ENCODE assay signal across 8 cellular contexts in genomic region chr7:25856056-25856780, GRCh38.
A peak's percentile ranks its signal among the peaks of the same experiment; 100 is the strongest.
DNase-seq lines count a peak whose midpoint lies in the region; ATAC-seq, FAIRE-seq and TF ChIP-seq lines count a peak whose summit lies in the region.

No MANE protein-coding gene starts in this region.

- ATAC-seq in GM19395 (IDR thresholded peaks at IDR 0.05; ENCODE audit: unreplicated experiment) (peak; percentile 2), gastrocnemius medialis (peak in 1 of 2 donors; percentile 17), HG03520 (IDR thresholded peaks at IDR 0.05; ENCODE audit: unreplicated experiment) (no peak)

- peak overlapping the region; percentile 84 for H3K4me2 ChIP-seq in endothelial cell of umbilical vein (ENCODE audit: insufficient read depth, low read length)

- peak overlapping the region; percentile 34 for H2AFZ ChIP-seq in endothelial cell of umbilical vein (ENCODE audit: low read depth, low read length)

- POLR2A ChIA-PET in endothelial cell of umbilical vein (lab: Charles Lee) = no interaction called here

- no peaks in the 10 kb centered on the region for H3K36me3 ChIP-seq in endothelial cell of umbilical vein (ENCODE audit: control insufficient read depth in 2 of 2, extremely low read depth in 1 of 2, insufficient read depth in 2 of 2, low read length in 2 of 2)
- no peaks in the 10 kb centered on the region for H3K36me3 ChIP-seq in gastrocnemius medialis

- TF ChIP-seq CTCF in endothelial cell of umbilical vein (IDR thresholded peaks at IDR 0.05; ENCODE audit: extremely low read depth in 1 of 2, insufficient read depth in 1 of 2, low read depth in 1 of 2, low read length in 2 of 2) (no peak), gastrocnemius medialis (IDR thresholded peaks at IDR 0.05 in 4 of 5, conservative IDR thresholded peaks at IDR 0.05 in 1 of 5) (no peak)

- H3K9me1 ChIP-seq in endothelial cell of umbilical vein (replicated peaks; ENCODE audit: control insufficient read depth, extremely low read depth, insufficient read depth, low read length) = no peaks in the 10 kb centered on the region

- TSS peak; percentile 87 for BruUV-seq in endothelial cell of umbilical vein (replicated peaks; lab: Mats Ljungman, UMichigan)

- CTCF ChIA-PET in endothelial cell of umbilical vein (lab: Charles Lee) = interaction anchor here (0.7 to 1.3 kb wide), 4 partner anchors 342 to 639 kb away, joined by 3 to 4 read pairs (median 3); no protein-coding TSS in a partner anchor

- in situ Hi-C loops in gastrocnemius medialis (cut with MboI; ENCODE audit: low sequenced_read_pairs in 4 of 4) (loop anchor here in 3 of 4 donors (5.0 to 25.0 kb wide), 9 partner anchors 281 to 1329 kb away; partner anchors contain the start of genes SKAP2 (in 2 of the 3), HOXA10 (in 1 of the 3), HOXA11 (in 1 of the 3) and HOXA9 (in 1 of the 3)), G401 (cut with HindIII; ENCODE audit: low sequenced_read_pairs) (no loop called here)

- no peaks in the 10 kb centered on the region for H4K20me1 ChIP-seq in endothelial cell of umbilical vein (replicated peaks; ENCODE audit: control insufficient read depth, extremely low read depth, insufficient read depth, low read length)

- no peak for TF ChIP-seq POLR2A in endothelial cell of umbilical vein (IDR thresholded peaks at IDR 0.05; ENCODE audit: low read depth, low read length)
- no peak for TF ChIP-seq POLR2A in gastrocnemius medialis (IDR thresholded peaks at IDR 0.05)

- FAIRE-seq in endothelial cell of umbilical vein (lab: Jason Lieb, UNC) = peak; percentile 62

- intact Hi-C loops in endothelial cell of umbilical vein (cut with micrococcal nuclease) (loop anchor here (1.0 to 5.0 kb wide), 4 partner anchors 1240 to 1331 kb away; partner anchors contain the start of genes HOXA11 and HOXA5), gastrocnemius medialis (cut with DNase I; ENCODE audit: low total_unique reads) (loop anchor here (2.0 to 10.0 kb wide), 2 partner anchors 345 to 731 kb away; partner anchors contain the start of genes CBX3, CYCS and HNRNPA2B1)

- H3K9ac ChIP-seq in endothelial cell of umbilical vein (replicated peaks; ENCODE audit: extremely low read depth, insufficient read depth, low read length) = peak overlapping the region; percentile 67

- H3K27ac ChIP-seq in endothelial cell of umbilical vein (ENCODE audit: insufficient read depth, low read depth, low read length) = peak overlapping the region; percentile 59
- peak overlapping the region; percentile 94 to 95 (median 94) for H3K27ac ChIP-seq in gastrocnemius medialis

- no peaks in the 10 kb centered on the region for H3K9me3 ChIP-seq in endothelial cell of umbilical vein (replicated peaks; ENCODE audit: control insufficient read depth, insufficient read depth, low read length)
- no peaks in the 10 kb centered on the region for H3K9me3 ChIP-seq in gastrocnemius medialis

- dilution Hi-C loops in endothelial cell of umbilical vein (cut with MboI; ENCODE audit: extremely low pct_ligation_motif_present, low sequenced_read_pairs) = no loop called here

- peak overlapping the region; percentile 31 to 65 (median 60) for H3K4me3 ChIP-seq in endothelial cell of umbilical vein (replicated peaks in 1 of 3; ENCODE audit: insufficient read depth in 1 of 3, low read depth in 1 of 3, low read length in 3 of 3)
- H3K4me3 ChIP-seq in gastrocnemius medialis = peak overlapping the region; percentile 43 to 65 (median 61)

- DNase-seq in NCI-H2227 treated with DMSO at 0.1 percent for 48 hours (lab: John Stamatoyannopoulos, UW) (peak; percentile 84), endothelial cell of umbilical vein (ENCODE audit: low read depth, low spot score) (no peak), gastrocnemius medialis (peak in 1 of 2 donors; percentile 33), G401 (ENCODE audit: low spot score) (no peak), AG08395 (ENCODE audit: low spot score) (no peak)
- DNase-seq in activated CD4-positive, alpha-beta T cell treated with anti-CD3 and anti-CD28 coated beads for 48 hours = no peak

- peaks cover 40 to 44% of the 10 kb centered on the region in 2 experiments for H3K27me3 ChIP-seq in endothelial cell of umbilical vein (ENCODE audit: control insufficient read depth in 2 of 2, insufficient read depth in 2 of 2, low read length in 2 of 2)
- H3K27me3 ChIP-seq in gastrocnemius medialis = peaks cover 0 to 12% (median 8%) of the 10 kb centered on the region in 3 donors

- H3K79me2 ChIP-seq in endothelial cell of umbilical vein (ENCODE audit: control insufficient read depth, insufficient read depth, low read length) = no peaks in the 10 kb centered on the region

- H3K4me1 ChIP-seq in endothelial cell of umbilical vein (ENCODE audit: control insufficient read depth, extremely low read depth, insufficient read depth, low read length) (peaks cover 18% of the 10 kb centered on the region), gastrocnemius medialis (peaks cover 18% of the 10 kb centered on the region in 2 donors)

TF ChIP-seq in endothelial cell of umbilical vein, 7 proteins besides CTCF, POLR2A, EP300 and RAD21:
- TF ChIP-seq POLR2AphosphoS5 (IDR thresholded peaks at IDR 0.05; ENCODE audit: insufficient read depth, low read depth, low read length) (no peak), EZH2 (IDR thresholded peaks at IDR 0.05; ENCODE audit: borderline replicate concordance, low read depth, low read length, severe bottlenecking) (peak; percentile 31)
